ENCODE assay signal across 15 cellular contexts in the genomic region with DNA sequence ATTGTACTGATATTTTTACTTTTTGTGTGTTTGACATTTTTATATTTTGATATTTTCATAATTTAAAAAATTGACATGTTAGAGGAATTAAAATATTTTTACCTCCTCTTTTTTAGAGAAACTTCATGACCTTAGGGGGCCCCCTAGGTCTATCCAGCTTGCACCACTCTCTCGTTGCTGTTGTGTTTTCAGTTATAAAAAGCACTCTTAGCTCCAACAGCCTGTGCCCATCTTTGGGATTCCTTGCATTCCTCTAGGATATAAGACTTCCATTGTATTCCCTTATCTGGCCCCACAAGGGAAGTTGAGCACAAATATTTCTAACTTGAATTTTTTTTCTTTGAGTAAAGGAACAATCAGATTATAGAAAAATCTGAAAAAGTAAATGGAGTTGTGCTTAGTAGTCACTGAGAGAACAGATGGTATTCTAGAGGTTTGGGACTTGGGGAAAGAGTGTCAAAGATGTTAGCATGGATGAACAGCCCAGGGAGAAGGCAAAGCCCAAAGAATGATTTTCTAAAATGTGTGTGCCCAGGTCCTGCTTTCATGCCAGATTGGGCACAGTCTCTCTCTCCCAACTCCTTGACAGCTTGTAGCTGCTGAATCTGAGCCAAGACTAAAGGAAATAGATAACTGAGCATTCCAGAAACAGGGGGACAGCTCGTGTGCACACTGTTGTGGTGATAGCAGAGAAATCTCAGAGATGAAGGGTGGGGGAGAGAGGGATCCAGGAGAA.
DNase-seq lines count a peak whose midpoint lies in the region; ATAC-seq and TF ChIP-seq lines count a peak whose summit lies in the region.
"Had no signal": no experiment of that assay in that cellular context is flagged by ENCODE, and none has a peak within 500 bp of the region (broad histone marks: within the 10 kb centered on the region; RNA-seq: fewer than 3 reads in every experiment).

No MANE protein-coding gene starts in this region.

- H3K27ac ChIP-seq in MM.1S (ENCODE audit: low read length) (peak overlapping the region; percentile 71; the same call in 1 of the 2 replicates), heart right ventricle (peak overlapping the region in 7 of 10 donors; percentile 2 to 58 (median 31)), osteoblast (ENCODE audit: low read depth, low read length) (no peak overlapping the region)
- H3K27ac ChIP-seq: gastrocnemius medialis had no signal

- H3K79me2 ChIP-seq in MM.1S (ENCODE audit: low read length) (no peaks in the 10 kb centered on the region), osteoblast (ENCODE audit: insufficient read depth, low read length) (no peaks in the 10 kb centered on the region)

- DNase-seq in MM.1S, result peak; percentile 14
- peak; percentile 15 for DNase-seq in amniotic stem cell (lab: John Stamatoyannopoulos, UW)
- DNase-seq in heart right ventricle, result no peak
- DNase-seq in retinal pigment epithelial cell (ENCODE audit: low read depth), result peak; percentile 66
- no peak for DNase-seq in GDM1 (lab: John Stamatoyannopoulos, UW)
- DNase-seq in osteoblast (ENCODE audit: insufficient read length, low spot score, missing footprints), result no peak
- no peak for DNase-seq in activated T-cell treated with anti-CD3 and anti-CD28 coated beads, Interleukin-2, amount 50 U/mL, for 24 hours
- DNase-seq: activated naive CD8-positive, alpha-beta T cell treated with anti-CD3 and anti-CD28 coated beads for 36 hours; CD4-positive, alpha-beta T cell; gastrocnemius medialis; naive thymus-derived CD8-positive, alpha-beta T cell; NCI-H146 had no signal

- H3K4me1 Mint-ChIP-seq in activated T-cell treated with anti-CD3 and anti-CD28 coated beads, Interleukin-2, amount 50 U/mL, for 24 hours (ENCODE audit: low read depth), result no peaks in the 10 kb centered on the region
- H3K4me1 Mint-ChIP-seq: activated naive CD8-positive, alpha-beta T cell treated with anti-CD3 and anti-CD28 coated beads for 36 hours; IgD-negative memory B cell; naive thymus-derived CD8-positive, alpha-beta T cell had no signal

- no peaks in the 10 kb centered on the region for H4K20me1 ChIP-seq in MM.1S (ENCODE audit: insufficient read depth, low read length)
- no peaks in the 10 kb centered on the region for H4K20me1 ChIP-seq in osteoblast (ENCODE audit: insufficient read depth, low read length)

- H3K4me3 Mint-ChIP-seq in activated T-cell treated with anti-CD3 and anti-CD28 coated beads, Interleukin-2, amount 50 U/mL, for 24 hours, result no peak overlapping the region
- H3K4me3 Mint-ChIP-seq: activated naive CD8-positive, alpha-beta T cell treated with anti-CD3 and anti-CD28 coated beads for 36 hours; CD4-positive, alpha-beta T cell; IgD-negative memory B cell; naive thymus-derived CD8-positive, alpha-beta T cell had no signal

- H3K4me1 ChIP-seq in MM.1S (ENCODE audit: low read length) (peaks cover 12% of the 10 kb centered on the region), heart right ventricle (peaks cover 0 to 20% (median 14%) of the 10 kb centered on the region in 9 donors), osteoblast (ENCODE audit: insufficient read depth, low read length) (no peaks in the 10 kb centered on the region)
- H3K4me1 ChIP-seq: gastrocnemius medialis had no signal

- no peaks in the 10 kb centered on the region for H3K27me3 Mint-ChIP-seq in activated T-cell treated with anti-CD3 and anti-CD28 coated beads, Interleukin-2, amount 50 U/mL, for 24 hours
- H3K27me3 Mint-ChIP-seq: CD4-positive, alpha-beta T cell; IgD-negative memory B cell had no signal

- H3K36me3 Mint-ChIP-seq in activated T-cell treated with anti-CD3 and anti-CD28 coated beads, Interleukin-2, amount 50 U/mL, for 24 hours (ENCODE audit: low read depth), result no peaks in the 10 kb centered on the region
- H3K36me3 Mint-ChIP-seq: activated naive CD8-positive, alpha-beta T cell treated with anti-CD3 and anti-CD28 coated beads for 36 hours; IgD-negative memory B cell had no signal

- no peaks in the 10 kb centered on the region for H3K27me3 ChIP-seq in MM.1S (replicated peaks; ENCODE audit: insufficient read depth, low read length)
- no peaks in the 10 kb centered on the region for H3K27me3 ChIP-seq in heart right ventricle
- H3K27me3 ChIP-seq in osteoblast (ENCODE audit: insufficient read depth, low read length), result no peaks in the 10 kb centered on the region
- H3K27me3 ChIP-seq: gastrocnemius medialis had no signal

- peaks cover 6% of the 10 kb centered on the region; the same call in 1 of the 2 replicates for H3F3A ChIP-seq in MM.1S (ENCODE audit: insufficient read depth, low read length)

- peaks cover 15% of the 10 kb centered on the region for H3K9me3 Mint-ChIP-seq in activated T-cell treated with anti-CD3 and anti-CD28 coated beads, Interleukin-2, amount 50 U/mL, for 24 hours
- H3K9me3 Mint-ChIP-seq: CD4-positive, alpha-beta T cell had no signal

- WGBS in heart right ventricle, 2 donors, result 2% methylated on average over 2 of the region's 2 CpGs

- no peak overlapping the region for H3K27ac Mint-ChIP-seq in activated T-cell treated with anti-CD3 and anti-CD28 coated beads, Interleukin-2, amount 50 U/mL, for 24 hours
- H3K27ac Mint-ChIP-seq: activated naive CD8-positive, alpha-beta T cell treated with anti-CD3 and anti-CD28 coated beads for 36 hours; CD4-positive, alpha-beta T cell; IgD-negative memory B cell; naive thymus-derived CD8-positive, alpha-beta T cell had no signal

- ATAC-seq in heart right ventricle (peak; percentile 58 to 89 (median 78)), HG03378 (IDR thresholded peaks at IDR 0.05; ENCODE audit: unreplicated experiment) (no peak)
- ATAC-seq: gastrocnemius medialis; naive thymus-derived CD8-positive, alpha-beta T cell had no signal

- H3K4me3 ChIP-seq in MM.1S (ENCODE audit: low read length) (no peak overlapping the region), heart right ventricle (no peak overlapping the region), retinal pigment epithelial cell (ENCODE audit: low read length) (no peak overlapping the region), osteoblast (ENCODE audit: insufficient read depth, low read length) (no peak overlapping the region)
- H3K4me3 ChIP-seq: gastrocnemius medialis, smooth muscle cell had no signal

- H3K9me2 ChIP-seq in MM.1S (replicated peaks; ENCODE audit: insufficient read depth, low read length), result no peaks in the 10 kb centered on the region

- H3K9me3 ChIP-seq in MM.1S (replicated peaks; ENCODE audit: insufficient read depth, low read length), result no peaks in the 10 kb centered on the region
- peaks cover 0 to 6% (median 0%) of the 10 kb centered on the region in 11 donors for H3K9me3 ChIP-seq in heart right ventricle
- no peaks in the 10 kb centered on the region for H3K9me3 ChIP-seq in osteoblast (ENCODE audit: low read depth, low read length)
- H3K9me3 ChIP-seq: gastrocnemius medialis had no signal

- H2AFZ ChIP-seq in MM.1S (ENCODE audit: low read length) (peak overlapping the region; percentile 51), osteoblast (ENCODE audit: low read length) (no peak overlapping the region)

- TF ChIP-seq CTCF in MM.1S (IDR thresholded peaks at IDR 0.05; ENCODE audit: low read length) (peak; percentile 13; the same call in 1 of the 2 replicates), heart right ventricle (IDR thresholded peaks at IDR 0.05) (peak in 1 of 9 donors; percentile 36), retinal pigment epithelial cell (conservative IDR thresholded peaks at IDR 0.05; ENCODE audit: low read depth, low read length) (peak; percentile 30), osteoblast (IDR thresholded peaks at IDR 0.05; ENCODE audit: extremely low read depth, low read depth, low read length) (no peak)

- intact Hi-C loops in heart right ventricle (cut with DNase I), result no loop called here

- H3K4me2 ChIP-seq in MM.1S (ENCODE audit: low read depth, low read length) (peak overlapping the region; percentile 41), osteoblast (ENCODE audit: insufficient read depth, low read length) (no peak overlapping the region)
- H3K4me2 ChIP-seq: smooth muscle cell had no signal

- H3K36me3 ChIP-seq in MM.1S (replicated peaks; ENCODE audit: insufficient read depth, low read length) (no peaks in the 10 kb centered on the region), heart right ventricle (no peaks in the 10 kb centered on the region), osteoblast (ENCODE audit: insufficient read depth, low read length) (no peaks in the 10 kb centered on the region)
- H3K36me3 ChIP-seq: gastrocnemius medialis had no signal

- no peak overlapping the region for H3K9ac ChIP-seq in MM.1S (ENCODE audit: low read length)

Comparison
In these comparisons a context has a peak if more than half of its experiments do, and no peak if none do; other contexts are left out.
1. DNase-seq: peak in MM.1S (single experiment), amniotic stem cell (single experiment) and retinal pigment epithelial cell (single experiment); none in heart right ventricle (0 of 2), GDM1 (single experiment), osteoblast (single experiment) and activated T-cell treated with anti-CD3 and anti-CD28 coated beads, Interleukin-2, amount 50 U/mL, for 24 hours (single experiment).